ENCODE assay signal across 9 cellular contexts in the genomic region with DNA sequence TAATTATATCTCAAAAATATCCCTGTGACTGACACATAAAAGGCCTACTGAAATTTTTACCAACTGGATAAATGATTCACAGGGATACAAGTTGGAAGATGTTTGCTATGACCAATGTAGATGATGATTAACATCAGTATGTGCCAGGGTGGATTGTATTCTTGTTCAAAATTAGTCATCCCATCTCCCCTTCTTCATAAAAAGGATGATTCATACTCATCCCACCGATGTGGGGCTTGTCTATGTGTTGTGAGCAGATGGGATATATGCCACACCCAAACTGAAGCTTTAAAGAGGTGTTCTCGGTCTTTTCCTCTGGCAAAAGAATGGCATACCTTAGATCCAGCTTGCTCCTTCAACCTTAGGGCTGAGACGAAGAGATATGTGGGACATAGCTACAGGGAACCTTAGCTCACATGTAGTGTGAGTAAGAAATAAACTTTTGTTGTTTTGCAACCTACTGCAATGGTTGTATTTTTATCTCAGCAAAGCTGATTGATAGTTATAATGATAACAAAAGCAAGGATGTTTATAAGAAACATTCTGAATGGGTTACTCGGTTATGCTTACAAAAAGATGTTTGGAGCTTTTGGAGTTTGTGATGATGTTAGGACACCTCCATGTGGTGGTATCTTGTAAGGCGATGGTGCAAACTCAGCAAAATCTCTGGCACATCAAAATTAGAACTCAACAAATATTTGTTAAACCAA. TPM values are rescaled to one million over a fixed set of nuclear protein-coding genes. Genes with fewer than 3 reads are reported as not detected.
DNase-seq lines count a peak whose midpoint lies in the region; ATAC-seq, FAIRE-seq and TF ChIP-seq lines count a peak whose summit lies in the region.
"Had no signal": no experiment of that assay in that cellular context is flagged by ENCODE, and none has a peak within 500 bp of the region (broad histone marks: within the 10 kb centered on the region; RNA-seq: fewer than 3 reads in every experiment).

No MANE protein-coding gene starts in this region.

- no peaks in the 10 kb centered on the region for H3K36me3 Mint-ChIP-seq in activated T-cell treated with anti-CD3 and anti-CD28 coated beads, Interleukin-2, amount 50 U/mL, for 72 hours (ENCODE audit: insufficient read depth in 2 of 2)

- ATAC-seq in activated T-cell treated with anti-CD3 and anti-CD28 coated beads, Interleukin-2, amount 50 U/mL, for 72 hours (replicated peaks in 1 of 2): peak; percentile 43 to 47
- peak; percentile 69 for ATAC-seq in HG02870 (IDR thresholded peaks at IDR 0.05; ENCODE audit: unreplicated experiment)

- no peak for TF ChIP-seq POLR2A in Peyer's patch (IDR thresholded peaks at IDR 0.05)

- no peaks in the 10 kb centered on the region for H3K27me3 ChIP-seq in Peyer's patch

- H3K4me3 Mint-ChIP-seq in activated T-cell treated with anti-CD3 and anti-CD28 coated beads, Interleukin-2, amount 50 U/mL, for 72 hours: no peak overlapping the region
- H3K4me3 Mint-ChIP-seq: central memory CD8-positive, alpha-beta T cell had no signal

- DNase-seq in activated T-cell treated with anti-CD3 and anti-CD28 coated beads, Interleukin-2, amount 50 U/mL, for 72 hours: no peak
- DNase-seq in activated T-cell treated with anti-CD3 and anti-CD28 coated beads for 4 hours: no peak
- DNase-seq in Peyer's patch: no peak
- peak; percentile 78 for DNase-seq in fibroblast of villous mesenchyme (ENCODE audit: low read depth)
- peak; percentile 49 for DNase-seq in urothelium cell line (ENCODE audit: low spot score)
- no peak for DNase-seq in stimulated activated CD4-positive, alpha-beta T cell treated with anti-CD3 and anti-CD28 coated beads, Interleukin-15, amount 100 ng/mL, for 24 hours
- DNase-seq in stimulated activated CD4-positive, alpha-beta T cell treated with anti-CD3 and anti-CD28 coated beads, Interleukin-2, amount 100 ng/mL, for 48 hours: no peak

- peak; percentile 13 for FAIRE-seq in urothelium cell line (lab: Jason Lieb, UNC)

- no peaks in the 10 kb centered on the region for H3K9me3 Mint-ChIP-seq in activated T-cell treated with anti-CD3 and anti-CD28 coated beads, Interleukin-2, amount 50 U/mL, for 72 hours
- H3K9me3 Mint-ChIP-seq: central memory CD8-positive, alpha-beta T cell had no signal

- peaks cover 18% of the 10 kb centered on the region for H3K27me3 Mint-ChIP-seq in activated T-cell treated with anti-CD3 and anti-CD28 coated beads, Interleukin-2, amount 50 U/mL, for 72 hours (ENCODE audit: low read depth)

- H3K4me3 ChIP-seq in Peyer's patch: no peak overlapping the region
- H3K4me3 ChIP-seq in fibroblast of villous mesenchyme (ENCODE audit: low read depth, low read length): no peak overlapping the region

- no peak overlapping the region for H3K27ac Mint-ChIP-seq in activated T-cell treated with anti-CD3 and anti-CD28 coated beads, Interleukin-2, amount 50 U/mL, for 72 hours

- TF ChIP-seq CTCF in Peyer's patch (IDR thresholded peaks at IDR 0.05) (peak in 4 of 6 experiments; percentile 19 to 59 (median 53)), fibroblast of villous mesenchyme (IDR thresholded peaks at IDR 0.05; ENCODE audit: insufficient read depth, low read depth, low read length) (peak; percentile 79)

- H3K36me3 ChIP-seq in Peyer's patch: no peaks in the 10 kb centered on the region

- no peak overlapping the region for H3K27ac ChIP-seq in Peyer's patch

- no peaks in the 10 kb centered on the region for H3K9me3 ChIP-seq in Peyer's patch

- no peaks in the 10 kb centered on the region for H3K4me1 Mint-ChIP-seq in activated T-cell treated with anti-CD3 and anti-CD28 coated beads, Interleukin-2, amount 50 U/mL, for 72 hours (ENCODE audit: low read depth)
- H3K4me1 Mint-ChIP-seq: central memory CD8-positive, alpha-beta T cell had no signal

- no peaks in the 10 kb centered on the region for H3K4me1 ChIP-seq in Peyer's patch

RNA-seq across cellular contexts. Expression of a gene that starts 29.4 kb away (rescaled TPM):
- total RNA-seq in activated T-cell treated with anti-CD3 and anti-CD28 coated beads, Interleukin-2, amount 50 U/mL, for 72 hours: not detected
- total RNA-seq in Peyer's patch (1 to 10 TPM in 1 of 4 donors, not detected in 3; 2.6 TPM), fibroblast of villous mesenchyme (under 0.01 and 0.86 TPM in 2 replicates)

RNA-seq across cellular contexts. Expression of a gene that starts 29.6 kb away (rescaled TPM):
- 1 to 10 TPM; 7.7 to 8.5 TPM for total RNA-seq in activated T-cell treated with anti-CD3 and anti-CD28 coated beads, Interleukin-2, amount 50 U/mL, for 72 hours
- total RNA-seq in Peyer's patch (10 to 100 TPM; 17.5 to 38.0 (median 24.7) TPM), fibroblast of villous mesenchyme (21.9 and 28.1 TPM in 2 replicates)

Comparison
In these comparisons a context has a peak if more than half of its experiments do, and no peak if none do; other contexts are left out.
1. DNase-seq: peak in fibroblast of villous mesenchyme (single experiment) and urothelium cell line (single experiment); none in activated T-cell treated with anti-CD3 and anti-CD28 coated beads, Interleukin-2, amount 50 U/mL, for 72 hours (0 of 2), activated T-cell treated with anti-CD3 and anti-CD28 coated beads for 4 hours (single experiment), Peyer's patch (0 of 3), stimulated activated CD4-positive, alpha-beta T cell treated with anti-CD3 and anti-CD28 coated beads, Interleukin-15, amount 100 ng/mL, for 24 hours (single experiment) and stimulated activated CD4-positive, alpha-beta T cell treated with anti-CD3 and anti-CD28 coated beads, Interleukin-2, amount 100 ng/mL, for 48 hours (0 of 2).